ENCODE assay signal across 1 cellular context in the genomic region with DNA sequence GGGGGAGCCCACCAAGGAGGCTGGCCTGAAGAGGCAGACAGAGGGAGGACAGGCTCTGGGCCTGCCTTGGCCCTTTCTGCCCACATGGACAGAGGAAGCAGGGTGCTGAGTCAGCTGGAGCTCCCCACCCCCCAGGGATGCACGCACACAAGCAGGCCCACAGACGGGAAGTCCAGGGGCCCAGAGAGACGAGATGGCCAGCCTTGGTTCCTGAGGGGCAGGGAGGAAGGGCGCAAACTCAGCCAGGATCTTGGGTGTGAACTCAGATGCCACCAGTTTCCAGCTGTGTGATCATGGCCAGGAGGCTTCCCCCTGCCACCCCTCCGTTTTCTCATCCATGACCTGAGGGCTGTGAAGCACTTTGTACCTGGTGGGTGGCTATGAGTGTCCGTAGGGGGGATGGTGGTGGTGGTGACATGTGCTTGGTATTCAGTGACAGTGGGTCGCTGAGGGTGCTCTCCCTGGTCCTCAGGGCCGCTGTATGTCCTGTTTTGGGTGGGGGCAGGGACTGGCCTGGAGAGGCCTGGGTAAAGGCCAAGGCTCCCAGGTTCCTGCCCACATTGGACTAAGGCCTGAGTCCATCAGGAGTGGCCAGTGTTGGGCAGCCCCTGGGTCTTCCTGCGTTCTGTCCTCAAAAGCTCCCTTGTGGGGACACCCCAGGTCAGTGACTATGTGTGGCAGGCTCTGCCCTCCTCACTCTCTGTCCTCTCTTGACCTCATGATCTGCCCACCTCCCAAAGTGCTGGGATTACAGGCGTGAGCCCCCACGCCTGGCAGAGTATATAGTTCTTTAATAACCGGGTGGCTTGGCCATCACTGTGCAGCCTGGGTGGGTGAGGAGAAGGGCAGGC.
A peak's percentile ranks its signal among the peaks of the same experiment; 100 is the strongest.
TF ChIP-seq lines count a peak whose summit lies in the region.

No MANE protein-coding gene starts in this region.

TF ChIP-seq in SK-N-SH, 30 proteins besides CTCF, POLR2A, EP300 and RAD21 (continued from another document):
- TF ChIP-seq, protein P1, sequence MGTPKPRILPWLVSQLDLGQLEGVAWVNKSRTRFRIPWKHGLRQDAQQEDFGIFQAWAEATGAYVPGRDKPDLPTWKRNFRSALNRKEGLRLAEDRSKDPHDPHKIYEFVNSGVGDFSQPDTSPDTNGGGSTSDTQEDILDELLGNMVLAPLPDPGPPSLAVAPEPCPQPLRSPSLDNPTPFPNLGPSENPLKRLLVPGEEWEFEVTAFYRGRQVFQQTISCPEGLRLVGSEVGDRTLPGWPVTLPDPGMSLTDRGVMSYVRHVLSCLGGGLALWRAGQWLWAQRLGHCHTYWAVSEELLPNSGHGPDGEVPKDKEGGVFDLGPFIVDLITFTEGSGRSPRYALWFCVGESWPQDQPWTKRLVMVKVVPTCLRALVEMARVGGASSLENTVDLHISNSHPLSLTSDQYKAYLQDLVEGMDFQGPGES (IDR thresholded peaks at IDR 0.05; ENCODE audit: low read depth, low read length) = no peak
- TF ChIP-seq NFIC (IDR thresholded peaks at IDR 0.05; ENCODE audit: borderline replicate concordance) (0 out of 2 replicates have a peak, but pooled peaks have one; percentile 5), GABPA (IDR thresholded peaks at IDR 0.05; ENCODE audit: low read depth) (peak; percentile 25; the same call in 1 of the 2 replicates)
- TF ChIP-seq, protein P2, sequence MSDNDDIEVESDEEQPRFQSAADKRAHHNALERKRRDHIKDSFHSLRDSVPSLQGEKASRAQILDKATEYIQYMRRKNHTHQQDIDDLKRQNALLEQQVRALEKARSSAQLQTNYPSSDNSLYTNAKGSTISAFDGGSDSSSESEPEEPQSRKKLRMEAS (IDR thresholded peaks at IDR 0.05; ENCODE audit: low read depth) = peak; percentile 90
